Comparison of ENCODE assay signal across 16 cellular contexts in genomic region chr7:94782777-94783176, GRCh38.
DNase-seq lines count a peak whose midpoint lies in the region; ATAC-seq and TF ChIP-seq lines count a peak whose summit lies in the region.
"Had no signal": no experiment of that assay in that cellular context is flagged by ENCODE, and none has a peak within 500 bp of the region (broad histone marks: within the 10 kb centered on the region; RNA-seq: fewer than 3 reads in every experiment).

No MANE protein-coding gene starts in this region.

- H3K79me2 ChIP-seq in PC-9 (ENCODE audit: low read depth) (no peaks in the 10 kb centered on the region), trophoblast cell (ENCODE audit: control insufficient read depth, insufficient read depth, low read length, poor library complexity) (no peaks in the 10 kb centered on the region)

- no peak for TF ChIP-seq POLR2A in stomach (IDR thresholded peaks at IDR 0.05)

- H3K4me3 ChIP-seq in PC-9: no peak overlapping the region
- no peak overlapping the region for H3K4me3 ChIP-seq in trophoblast cell (ENCODE audit: low read depth, low read length)
- H3K4me3 ChIP-seq in stomach: no peak overlapping the region
- H3K4me3 ChIP-seq: BLaER1 had no signal

- CTCF ChIA-PET in PC-9 (lab: Charles Lee): no interaction called here

- no peak overlapping the region for H3K4me2 ChIP-seq in PC-9
- H3K4me2 ChIP-seq in trophoblast cell (ENCODE audit: low read length): no peak overlapping the region
- H3K4me2 ChIP-seq: BLaER1 had no signal

- H3K14ac ChIP-seq in trophoblast cell (ENCODE audit: low read length): no peak overlapping the region

- H3K4me1 ChIP-seq in PC-9 (replicated peaks; ENCODE audit: insufficient read depth) (no peaks in the 10 kb centered on the region), trophoblast cell (ENCODE audit: control insufficient read depth in 1 of 2, insufficient read depth in 2 of 2, low read length in 2 of 2) (peaks cover 0 to 2% of the 10 kb centered on the region in 2 experiments), stomach (no peaks in the 10 kb centered on the region)
- H3K4me1 ChIP-seq: BE2C, BLaER1, Caco-2 had no signal

- no peaks in the 10 kb centered on the region for H3K9me2 ChIP-seq in PC-9 (ENCODE audit: insufficient read depth)

- no peak overlapping the region for H4K8ac ChIP-seq in trophoblast cell (ENCODE audit: low read depth, low read length)

- no peaks in the 10 kb centered on the region for H3K36me3 ChIP-seq in PC-9 (ENCODE audit: low read depth)
- no peaks in the 10 kb centered on the region for H3K36me3 ChIP-seq in trophoblast cell (ENCODE audit: control insufficient read depth in 1 of 2, insufficient read depth in 2 of 2, low read length in 2 of 2)
- no peaks in the 10 kb centered on the region for H3K36me3 ChIP-seq in stomach
- H3K36me3 ChIP-seq: BE2C, BLaER1 had no signal

- H3K79me1 ChIP-seq in trophoblast cell (ENCODE audit: low read length): no peaks in the 10 kb centered on the region

- BruUV-seq in PC-9 (replicated peaks; lab: Mats Ljungman, UMichigan): no TSS peak

- POLR2A ChIA-PET in PC-9 (lab: Charles Lee; ENCODE audit: unreplicated experiment): no interaction called here

- no peak overlapping the region for H3K9ac ChIP-seq in trophoblast cell (ENCODE audit: low read length)
- H3K9ac ChIP-seq: BLaER1 had no signal

- H3K23ac ChIP-seq in trophoblast cell (ENCODE audit: low read length): no peak overlapping the region

- no CpG with 5 or more reads among the region's 8 CpGs for WGBS in trophoblast cell (ENCODE audit: extremely low coverage, insufficient coverage, insufficient read length)
- WGBS in stomach, 5 donors: 87 to 91% (median 89%) methylated on average over 8 of the region's 8 CpGs

- no peak overlapping the region for H2BK12ac ChIP-seq in trophoblast cell (ENCODE audit: low read length)

- peak overlapping the region; percentile 41 for H4K91ac ChIP-seq in trophoblast cell (ENCODE audit: low read depth, low read length)

- H2AK5ac ChIP-seq in trophoblast cell (ENCODE audit: low read length): peak overlapping the region; percentile 2

- TF ChIP-seq EP300 in stomach (IDR thresholded peaks at IDR 0.05): no peak

- H3K27ac ChIP-seq in PC-9: no peak overlapping the region
- H3K27ac ChIP-seq in trophoblast cell (ENCODE audit: low read depth, low read length): no peak overlapping the region
- H3K27ac ChIP-seq in stomach: no peak overlapping the region
- H3K27ac ChIP-seq: BLaER1 had no signal

- ATAC-seq in HG03521 (IDR thresholded peaks at IDR 0.05; ENCODE audit: unreplicated experiment): no peak
- ATAC-seq: CD8-positive, alpha-beta T cell had no signal

- H3F3A ChIP-seq in PC-9 (ENCODE audit: insufficient read depth, low read depth): no peaks in the 10 kb centered on the region

- TF ChIP-seq CTCF in PC-9 (conservative IDR thresholded peaks at IDR 0.05) (no peak), stomach (IDR thresholded peaks at IDR 0.05) (no peak)

- H3K9me3 ChIP-seq in PC-9 (ENCODE audit: insufficient read depth, low read depth) (no peaks in the 10 kb centered on the region), trophoblast cell (ENCODE audit: insufficient read depth, low read depth, low read length) (no peaks in the 10 kb centered on the region), stomach (peaks cover 0 to 5% (median 2%) of the 10 kb centered on the region in 4 donors)
- H3K9me3 ChIP-seq: BE2C, BLaER1, Caco-2 had no signal

- H3K27me3 ChIP-seq in PC-9 (ENCODE audit: insufficient read depth, low read depth): no peaks in the 10 kb centered on the region
- no peaks in the 10 kb centered on the region for H3K27me3 ChIP-seq in trophoblast cell (ENCODE audit: insufficient read depth, low read length)
- H3K27me3 ChIP-seq in stomach: no peaks in the 10 kb centered on the region
- H3K27me3 ChIP-seq: BE2C, BLaER1 had no signal

- H3K18ac ChIP-seq in trophoblast cell (ENCODE audit: low read length): no peak overlapping the region

- DNase-seq in PC-9 (no peak), trophoblast cell (no peak), stomach (no peak), activated T-cell treated with anti-CD3 and anti-CD28 coated beads for 4 hours (no peak)
- DNase-seq: 8988T; ACHN; BE2C; C1 segment of cervical spinal cord; Caco-2; Calu3; CD4-positive, CD25-positive, alpha-beta regulatory T cell; CD8-positive, alpha-beta T cell; DMS79 treated with DMSO at 0.1 percent for 48 hours; GF-D8 had no signal

- no peaks in the 10 kb centered on the region for H4K20me1 ChIP-seq in PC-9 (ENCODE audit: insufficient read depth)
- H4K20me1 ChIP-seq: BLaER1 had no signal

- peak overlapping the region; percentile 62; the same call in 1 of the 2 replicates for H2AFZ ChIP-seq in PC-9
- no peak overlapping the region for H2AFZ ChIP-seq in trophoblast cell (ENCODE audit: insufficient read depth, low read length, poor library complexity)

- no peak overlapping the region for H3K4ac ChIP-seq in trophoblast cell (ENCODE audit: low read depth, low read length)

- H2BK120ac ChIP-seq in trophoblast cell (ENCODE audit: insufficient read depth, low read length, poor library complexity): no peak overlapping the region

- intact Hi-C loops in PC-9 (cut with micrococcal nuclease; ENCODE audit: unreplicated experiment): no loop called here
- intact Hi-C loops in stomach (cut with DNase I; ENCODE audit: low total_unique reads): no loop called here

- no peak overlapping the region for H4K12ac ChIP-seq in trophoblast cell (ENCODE audit: low read depth, low read length)

- no peak overlapping the region for H2BK5ac ChIP-seq in trophoblast cell (ENCODE audit: low read depth, low read length, poor library complexity)
